In the genomic region with DNA sequence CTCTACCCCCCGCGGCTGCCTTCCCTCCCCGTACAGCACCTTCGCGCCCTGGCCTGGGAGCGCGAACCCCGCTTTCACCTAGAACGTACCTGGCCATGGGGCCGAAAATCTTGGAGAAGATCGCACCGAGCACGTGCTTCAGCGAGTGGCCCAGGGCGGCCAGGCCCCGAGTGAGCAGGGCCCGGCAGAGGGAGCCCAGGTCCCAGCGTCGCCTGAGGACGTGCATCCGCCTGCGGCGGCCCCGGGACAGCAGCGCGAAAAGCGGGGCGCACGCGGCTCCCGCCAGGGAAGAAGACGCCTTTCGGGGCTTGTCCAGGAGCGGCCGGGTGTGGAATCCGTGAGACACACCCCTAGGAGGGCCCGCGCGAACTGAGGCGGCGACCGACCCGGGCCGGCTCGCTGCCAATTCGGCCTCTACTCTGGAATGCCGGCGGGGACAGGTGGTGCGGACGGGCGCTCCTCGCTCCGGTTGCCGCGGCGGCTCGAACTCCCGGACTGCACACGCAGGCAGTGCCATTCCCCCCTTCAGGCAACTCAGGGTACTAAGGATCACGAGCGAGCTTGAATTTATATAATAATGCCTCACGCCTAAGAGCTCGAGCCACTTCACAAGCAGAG, we compare ENCODE assay signal across 8 cellular contexts. TPM values are rescaled to one million over a fixed set of nuclear protein-coding genes. Genes with fewer than 3 reads are reported as not detected.
A peak's percentile ranks its signal among the peaks of the same experiment; 100 is the strongest.
DNase-seq lines count a peak whose midpoint lies in the region; ATAC-seq and TF ChIP-seq lines count a peak whose summit lies in the region.

A gene (minus strand): TSS at position 544 of the 618 bp plus-strand sequence.

- H3K36me3 Mint-ChIP-seq in activated naive CD4-positive, alpha-beta T cell treated with anti-CD3 and anti-CD28 coated beads, Interleukin-2, amount 10 ng/mL, durations not matched to agents 7 days and 5 days = no peaks in the 10 kb centered on the region
- peaks cover 10% of the 10 kb centered on the region for H3K36me3 Mint-ChIP-seq in brain

- peak; percentile 38 to 39 for TF ChIP-seq CTCF in brain (conservative IDR thresholded peaks at IDR 0.05)
- TF ChIP-seq CTCF in lung (IDR thresholded peaks at IDR 0.05; ENCODE audit: control extremely low read depth, extremely low read depth) = no peak
- TF ChIP-seq CTCF in upper lobe of left lung (IDR thresholded peaks at IDR 0.05) = no peak

- peaks cover 14% of the 10 kb centered on the region for H3K4me1 Mint-ChIP-seq in activated naive CD4-positive, alpha-beta T cell treated with anti-CD3 and anti-CD28 coated beads, Interleukin-2, amount 10 ng/mL, durations not matched to agents 7 days and 5 days
- peaks cover 56% of the 10 kb centered on the region for H3K4me1 Mint-ChIP-seq in brain

- H3K36me3 ChIP-seq in lung (ENCODE audit: control insufficient read depth in 2 of 2, insufficient read depth in 2 of 2, low read length in 2 of 2) (no peaks in the 10 kb centered on the region), upper lobe of left lung (no peaks in the 10 kb centered on the region)

- peak; percentile 23 for DNase-seq in activated naive CD4-positive, alpha-beta T cell treated with anti-CD3 and anti-CD28 coated beads, Interleukin-2, amount 10 ng/mL, durations not matched to agents 7 days and 5 days
- DNase-seq in activated naive CD4-positive, alpha-beta T cell (lab: John Stamatoyannopoulos, UW) = no peak
- DNase-seq in lung (ENCODE audit: low spot score) (no peak), upper lobe of left lung (peak in 1 of 2 donors; percentile 81), NCI-H2107 treated with DMSO at 0.1 percent for 48 hours (lab: John Stamatoyannopoulos, UW; ENCODE audit: unreplicated experiment) (no peak), CD1c-positive myeloid dendritic cell (ENCODE audit: extremely low spot score) (no peak)
- no peak for DNase-seq in NK-92 treated with Interleukin-12 subunit alpha and Interleukin-12 subunit beta, amount 100 ng/mL, for 24 hours (lab: John Stamatoyannopoulos, UW)

- no peaks in the 10 kb centered on the region for H3K9me3 Mint-ChIP-seq in activated naive CD4-positive, alpha-beta T cell treated with anti-CD3 and anti-CD28 coated beads, Interleukin-2, amount 10 ng/mL, durations not matched to agents 7 days and 5 days
- peaks cover 0 to 4% (median 0%) of the 10 kb centered on the region in 5 experiments for H3K9me3 Mint-ChIP-seq in brain

- no peak within 1 kb of the TSS for H3K4me3 ChIP-seq in lung
- peak within 1 kb of the TSS; percentile 3 to 48 (median 36) for H3K4me3 ChIP-seq in upper lobe of left lung

- H3K9me3 ChIP-seq in lung (ENCODE audit: control insufficient read depth in 2 of 2, insufficient read depth in 1 of 2, low read length in 1 of 2) = peaks cover 0 to 13% of the 10 kb centered on the region in 2 donors
- no peaks in the 10 kb centered on the region for H3K9me3 ChIP-seq in upper lobe of left lung

- no peak for TF ChIP-seq POLR2A in upper lobe of left lung (IDR thresholded peaks at IDR 0.05)

- no peak within 1 kb of the TSS for H3K27ac Mint-ChIP-seq in activated naive CD4-positive, alpha-beta T cell treated with anti-CD3 and anti-CD28 coated beads, Interleukin-2, amount 10 ng/mL, durations not matched to agents 7 days and 5 days
- H3K27ac Mint-ChIP-seq in brain = peak within 1 kb of the TSS in 4 of 5 experiments; percentile 67 to 93 (median 77)

- H3K4me1 ChIP-seq in lung (ENCODE audit: control insufficient read depth in 2 of 2, insufficient read depth in 2 of 2, low read length in 2 of 2) (peaks cover 0 to 11% of the 10 kb centered on the region in 2 donors), upper lobe of left lung (peaks cover 9 to 24% (median 13%) of the 10 kb centered on the region in 4 donors)

- peak within 1 kb of the TSS; percentile 54 for H3K4me3 Mint-ChIP-seq in activated naive CD4-positive, alpha-beta T cell treated with anti-CD3 and anti-CD28 coated beads, Interleukin-2, amount 10 ng/mL, durations not matched to agents 7 days and 5 days
- H3K4me3 Mint-ChIP-seq in brain = peak within 1 kb of the TSS; percentile 84 to 93 (median 92)

- no peak for TF ChIP-seq EP300 in upper lobe of left lung (IDR thresholded peaks at IDR 0.05)

- peaks cover 74% of the 10 kb centered on the region for H3K27me3 Mint-ChIP-seq in activated naive CD4-positive, alpha-beta T cell treated with anti-CD3 and anti-CD28 coated beads, Interleukin-2, amount 10 ng/mL, durations not matched to agents 7 days and 5 days
- H3K27me3 Mint-ChIP-seq in brain = peaks cover 8% of the 10 kb centered on the region

- ATAC-seq in lung (ENCODE audit: insufficient read depth, low FRiP score) = peak; percentile 30
- peak in 1 of 2 donors; percentile 31 for ATAC-seq in upper lobe of left lung (ENCODE audit: low FRiP score in 2 of 2)

- CTCF ChIA-PET in activated naive CD4-positive, alpha-beta T cell treated with anti-CD3 and anti-CD28 coated beads, Interleukin-2, amount 10 ng/mL, durations not matched to agents 7 days and 5 days (lab: Charles Lee) = no interaction called here

- H3K27ac ChIP-seq in lung (ENCODE audit: low read depth in 1 of 2, low read length in 1 of 2) = no peak within 1 kb of the TSS
- H3K27ac ChIP-seq in upper lobe of left lung = no peak within 1 kb of the TSS

- peaks cover 24% of the 10 kb centered on the region for H3K27me3 ChIP-seq in lung (ENCODE audit: control insufficient read depth, insufficient read depth)
- H3K27me3 ChIP-seq in upper lobe of left lung = peaks cover 0 to 30% (median 0%) of the 10 kb centered on the region in 4 donors

- WGBS in lung, 2 donors = 3 to 36% methylated on average over 22 to 63 of the region's 63 CpGs
- WGBS in upper lobe of left lung, 2 donors = 66% methylated on average over 30 of the region's 63 CpGs; no CpG with 5 or more reads in 1 of the 2 donors

RNA-seq across cellular contexts. Expression of the gene that starts here (rescaled TPM):
- polyA plus RNA-seq in brain (ENCODE audit: insufficient read depth, low read depth, low replicate concordance) (0.41 TPM), lung (under 1 TPM; 0.28 to 0.87 TPM)
- total RNA-seq in lung (10 to 100 TPM in 1 of 2 donors, 1 to 10 TPM in 1; 3.4 to 14.3 TPM), upper lobe of left lung (1 to 10 TPM in 4 of 6 donors, under 1 TPM in 2; 0.30 to 2.5 (median 1.2) TPM)

Comparison
In these comparisons a context has a peak if more than half of its experiments do, and no peak if none do; other contexts are left out.
1. CTCF ChIP-seq: peak in brain (2 of 2); none in lung (single experiment) and upper lobe of left lung (0 of 6).